Comparison of ENCODE assay signal across 8 cellular contexts in the genomic region with DNA sequence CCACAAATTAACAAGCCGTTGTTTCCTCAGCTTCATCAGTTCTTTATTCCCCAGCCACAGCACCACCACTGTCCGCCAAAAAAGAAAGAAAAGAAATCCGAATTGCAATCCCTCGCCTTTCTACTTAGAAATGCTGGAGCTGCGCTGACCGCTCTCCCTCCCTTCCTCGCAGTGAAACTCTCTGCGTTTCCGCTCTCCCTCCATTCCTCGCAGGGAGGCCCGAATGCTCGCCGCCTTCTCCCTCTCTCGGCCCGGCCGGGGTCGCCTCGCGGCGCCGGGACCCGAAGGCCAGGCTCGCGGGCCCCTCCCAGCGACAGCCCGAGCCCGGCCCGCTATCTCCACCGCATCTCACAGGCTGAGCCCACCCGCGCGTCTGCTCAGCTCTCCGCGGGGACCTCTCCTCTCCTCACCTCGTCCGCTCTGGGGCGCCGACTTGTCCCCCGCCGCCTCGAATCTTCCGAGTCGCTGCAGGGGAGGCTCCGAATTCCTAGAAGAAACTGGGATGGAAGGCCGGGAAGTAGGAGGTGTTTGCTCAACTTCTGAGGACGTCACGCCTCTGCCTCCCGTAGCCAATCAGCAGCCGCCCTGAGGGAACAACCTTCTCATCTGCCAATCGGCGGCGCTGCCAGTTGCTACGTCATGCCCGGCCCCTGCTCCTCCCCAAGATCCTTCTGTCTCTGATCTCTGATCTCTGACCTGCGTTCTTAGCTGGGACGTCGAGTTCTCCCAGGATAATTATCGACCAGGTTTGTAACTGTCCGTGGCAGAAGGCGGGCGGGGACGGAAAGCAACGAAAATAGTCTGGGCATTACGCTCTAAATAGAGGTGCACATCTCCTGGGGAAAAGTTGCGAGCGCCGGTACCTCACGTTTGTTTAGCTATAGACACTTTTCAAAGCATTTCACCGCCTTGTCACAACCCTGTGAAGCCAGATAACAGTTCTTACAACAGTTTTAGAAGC. TPM values are rescaled to one million over a fixed set of nuclear protein-coding genes. Genes with fewer than 3 reads are reported as not detected.
DNase-seq lines count a peak whose midpoint lies in the region; ATAC-seq and FAIRE-seq lines count a peak whose summit lies in the region.

Gene AASS, minus strand, starts transcription at position 499 of the 961 bp plus-strand sequence. CDS start 10,523 bp downstream, outside the sequence.

- peak within 1 kb of the TSS in 1 of 2 experiments; percentile 2 for H3K4ac ChIP-seq in mesenchymal stem cell (ENCODE audit: low read depth in 1 of 2, low read length in 2 of 2)

- no peaks in the 10 kb centered on the region for H3K27me3 ChIP-seq in mesenchymal stem cell (ENCODE audit: control insufficient read depth in 1 of 2, insufficient read depth in 1 of 2, low read length in 2 of 2)

- H2AK5ac ChIP-seq in mesenchymal stem cell (ENCODE audit: low read length, severe bottlenecking), result no peak within 1 kb of the TSS

- no peak within 1 kb of the TSS for H2BK12ac ChIP-seq in mesenchymal stem cell (ENCODE audit: low read length in 2 of 2)

- peak within 1 kb of the TSS; percentile 12 for H4K8ac ChIP-seq in mesenchymal stem cell (ENCODE audit: low read length)

- no peak within 1 kb of the TSS for H2BK5ac ChIP-seq in mesenchymal stem cell (ENCODE audit: low read depth, low read length, poor library complexity, severe bottlenecking)

- H2BK120ac ChIP-seq in mesenchymal stem cell (ENCODE audit: low read depth, low read length), result peak within 1 kb of the TSS; percentile 24

- H3K79me1 ChIP-seq in mesenchymal stem cell (replicated peaks; ENCODE audit: low read length, poor library complexity, severe bottlenecking), result peaks cover 11% of the 10 kb centered on the region

- no peaks in the 10 kb centered on the region for H3K4me1 ChIP-seq in mesenchymal stem cell (ENCODE audit: control insufficient read depth, insufficient read depth, low read depth, low read length)

- H3K36me3 ChIP-seq in mesenchymal stem cell (ENCODE audit: control insufficient read depth in 1 of 2, insufficient read depth in 2 of 2, low read depth in 1 of 2, low read length in 2 of 2), result no peaks in the 10 kb centered on the region

- peak within 1 kb of the TSS; percentile 69 for H2AFZ ChIP-seq in mesenchymal stem cell (ENCODE audit: low read depth, low read length)

- H3K18ac ChIP-seq in mesenchymal stem cell (ENCODE audit: low read depth in 1 of 2, low read length in 2 of 2), result peak within 1 kb of the TSS; percentile 61 to 76

- FAIRE-seq in GM19239 (lab: Jason Lieb, UNC) (peak; percentile 90), endometrium (lab: Jason Lieb, UNC) (peak; percentile 84)

- H3K4me2 ChIP-seq in mesenchymal stem cell (ENCODE audit: low read length, poor library complexity, severe bottlenecking), result peak within 1 kb of the TSS; percentile 98

- peak within 1 kb of the TSS; percentile 36 for H2BK15ac ChIP-seq in mesenchymal stem cell (ENCODE audit: low read depth, poor library complexity, severe bottlenecking)

- H3K23ac ChIP-seq in mesenchymal stem cell (ENCODE audit: low read length in 2 of 2), result peak within 1 kb of the TSS in 1 of 2 experiments; percentile 46

- peak within 1 kb of the TSS; percentile 74 for H3K27ac ChIP-seq in mesenchymal stem cell (ENCODE audit: low read length, poor library complexity, severe bottlenecking)

- H3K9ac ChIP-seq in mesenchymal stem cell (ENCODE audit: low read length), result peak within 1 kb of the TSS; percentile 90

- ATAC-seq in HG03432 (IDR thresholded peaks at IDR 0.05; ENCODE audit: unreplicated experiment), result peak; percentile 100

- H4K91ac ChIP-seq in mesenchymal stem cell (ENCODE audit: low read length), result no peak within 1 kb of the TSS

- DNase-seq in AG08395 (ENCODE audit: low spot score) (peak; percentile 98), GM19239 (ENCODE audit: insufficient read length, low spot score) (peak; percentile 37), NCI-H526 treated with DMSO at 0.1 percent for 48 hours (lab: John Stamatoyannopoulos, UW) (peak; percentile 97), activated T-cell treated with anti-CD3 and anti-CD28 coated beads for 1 hour (ENCODE audit: low read depth) (peak; percentile 58), mesenchymal stem cell (peak; percentile 98)
- DNase-seq in stimulated activated CD4-positive, alpha-beta T cell treated with anti-CD3 and anti-CD28 coated beads, TNF-alpha, amount 100 ng/mL, for 48 hours (ENCODE audit: low read depth in 3 of 3), result peak; percentile 36 to 67 (median 66)

- 1% methylated on average over 61 of the region's 69 CpGs for WGBS in mesenchymal stem cell

- peak within 1 kb of the TSS; percentile 85 to 87 for H3K4me3 ChIP-seq in mesenchymal stem cell (ENCODE audit: insufficient read depth in 1 of 2, low read depth in 1 of 2, low read length in 2 of 2)

- no peaks in the 10 kb centered on the region for H3K9me3 ChIP-seq in mesenchymal stem cell (ENCODE audit: control insufficient read depth, low read length)

- H3K14ac ChIP-seq in mesenchymal stem cell (ENCODE audit: low read length in 2 of 2), result peak within 1 kb of the TSS in 1 of 2 experiments; percentile 31

RNA-seq across cellular contexts. Expression of gene AASS, which starts in this region (rescaled TPM):
- polyA plus RNA-seq in mesenchymal stem cell (2013, experiment 1 of 2), result 14.3 TPM
- polyA plus RNA-seq in mesenchymal stem cell (2013, experiment 2 of 2), result 14.1 TPM

Comparison
In these comparisons a context has a peak if more than half of its experiments do, and no peak if none do; other contexts are left out.
1. Peak in every context shown above with its lines: DNase-seq, ATAC-seq, H3K4me3 ChIP-seq and H3K27ac ChIP-seq.
2. DNase-seq: peak in every context shown above with its lines; median percentile 98 in AG08395; 98 in mesenchymal stem cell; 97 in NCI-H526 treated with DMSO at 0.1 percent for 48 hours; 66 in stimulated activated CD4-positive, alpha-beta T cell treated with anti-CD3 and anti-CD28 coated beads, TNF-alpha, amount 100 ng/mL, for 48 hours; 58 in activated T-cell treated with anti-CD3 and anti-CD28 coated beads for 1 hour; 37 in GM19239.